In genomic region chr4:1416051-1416947, GRCh38 we compare ENCODE assay signal across 21 cellular contexts. TPM values are rescaled to one million over a fixed set of nuclear protein-coding genes. Genes with fewer than 3 reads are reported as not detected.
DNase-seq lines count a peak whose midpoint lies in the region; ATAC-seq, FAIRE-seq and TF ChIP-seq lines count a peak whose summit lies in the region.
"Had no signal": no experiment of that assay in that cellular context is flagged by ENCODE, and none has a peak within 500 bp of the region (broad histone marks: within the 10 kb centered on the region; RNA-seq: fewer than 3 reads in every experiment).

No MANE protein-coding gene starts in this region.

- H3K27me3 ChIP-seq in right lobe of liver = peaks cover 5 to 10% of the 10 kb centered on the region in 2 donors
- peaks cover 0 to 33% of the 10 kb centered on the region in 2 experiments; a peak in 4 of 5 replicates for H3K27me3 ChIP-seq in HepG2 (ENCODE audit: control insufficient read depth in 1 of 2, insufficient read depth in 2 of 2, low read length in 2 of 2)
- H3K27me3 ChIP-seq in lower lobe of right lung (ENCODE audit: low read depth) = peaks cover 65% of the 10 kb centered on the region
- H3K27me3 ChIP-seq in esophagus squamous epithelium = peaks cover 0 to 95% (median 21%) of the 10 kb centered on the region in 4 donors

- no peak overlapping the region for H2AFZ ChIP-seq in HepG2 (ENCODE audit: low read length)

- H3K4me1 ChIP-seq in right lobe of liver = no peaks in the 10 kb centered on the region
- no peaks in the 10 kb centered on the region for H3K4me1 ChIP-seq in HepG2 (ENCODE audit: insufficient read depth, low read length)
- no peaks in the 10 kb centered on the region for H3K4me1 ChIP-seq in lower lobe of right lung
- H3K4me1 ChIP-seq in esophagus squamous epithelium = peaks cover 0 to 8% (median 0%) of the 10 kb centered on the region in 3 donors
- H3K4me1 ChIP-seq: gastrocnemius medialis had no signal

- DNase-seq in right lobe of liver = peak in 2 of 3 donors; percentile 32 to 37
- DNase-seq in HepG2 (ENCODE audit: low spot score) = no peak
- peak; percentile 37 for DNase-seq in lower lobe of right lung
- no peak for DNase-seq in NCI-H1092 (lab: John Stamatoyannopoulos, UW)
- no peak for DNase-seq in SHP77 (lab: John Stamatoyannopoulos, UW)
- DNase-seq in esophagus squamous epithelium (lab: John Stamatoyannopoulos, UW) = no peak
- DNase-seq: activated CD4-positive, alpha-beta T cell treated with anti-CD3 and anti-CD28 coated beads, Interleukin-2, amount 50 U/mL, for 1 hour; activated T-cell treated with anti-CD3 and anti-CD28 coated beads, Interleukin-2, amount 50 U/mL, for 72 hours; gastrocnemius medialis; NCI-H1092 treated with DMSO at 0.1 percent for 48 hours; NCI-H510A treated with DMSO at 0.1 percent for 48 hours; nucleus accumbens had no signal

- in situ Hi-C loops in HepG2 (cut with HindIII; ENCODE audit: extremely low pct_ligation_motif_present, low pct_unique_long_range_greater_than_20kb) = no loop called here

- no TSS peak for BruUV-seq in HepG2 (replicated peaks; lab: Mats Ljungman, UMichigan)

- no peak overlapping the region for H3K4me2 ChIP-seq in HepG2 (ENCODE audit: low read depth, low read length)
- H3K4me2 ChIP-seq: KMS-11 had no signal

- H3K36me3 ChIP-seq in right lobe of liver (no peaks in the 10 kb centered on the region), HepG2 (replicated peaks in 1 of 2; ENCODE audit: control insufficient read depth in 1 of 2, insufficient read depth in 2 of 2, low read length in 2 of 2) (no peaks in the 10 kb centered on the region), lower lobe of right lung (no peaks in the 10 kb centered on the region), esophagus squamous epithelium (no peaks in the 10 kb centered on the region)
- H3K36me3 ChIP-seq: gastrocnemius medialis, tibial artery had no signal

- no peak for TF ChIP-seq RAD21 in HepG2 (CRISPR knock-in tag; IDR thresholded peaks at IDR 0.05)

- TF ChIP-seq EP300 in HepG2 (IDR thresholded peaks at IDR 0.05; ENCODE audit: low read depth in 2 of 2, low read length in 2 of 2) = no peak
- TF ChIP-seq EP300 in HepG2 (CRISPR knock-in tag; IDR thresholded peaks at IDR 0.05; ENCODE audit: borderline replicate concordance) = no peak

- H4K20me1 ChIP-seq in HepG2 (ENCODE audit: insufficient read depth, low read length) = no peaks in the 10 kb centered on the region

- TF ChIP-seq CTCF in right lobe of liver (IDR thresholded peaks at IDR 0.05) (no peak), HepG2 (CRISPR knock-in tag; IDR thresholded peaks at IDR 0.05) (no peak), lower lobe of right lung (IDR thresholded peaks at IDR 0.05) (no peak), esophagus squamous epithelium (IDR thresholded peaks at IDR 0.05) (no peak)

- intact Hi-C loops in right lobe of liver (cut with DNase I) = no loop called here
- intact Hi-C loops in HepG2 (cut with micrococcal nuclease; ENCODE audit: unreplicated experiment) = no loop called here
- intact Hi-C loops in lower lobe of right lung (cut with DNase I) = no loop called here
- intact Hi-C loops in esophagus squamous epithelium (cut with DNase I) = no loop called here

- 52% methylated on average over 8 of the region's 27 CpGs for WGBS in right lobe of liver (ENCODE audit: insufficient coverage, low coverage, low lambda C conversion rate, missing lambda C conversion rate)
- 33% methylated on average over 7 of the region's 27 CpGs for WGBS in HepG2 (ENCODE audit: low lambda C conversion rate)
- 52 to 63% methylated on average over 9 to 19 of the region's 27 CpGs for WGBS in esophagus squamous epithelium, 2 donors

- POLR2A ChIA-PET in HepG2 (lab: Yijun Ruan, JAX) = no interaction called here

- H3K4me3 ChIP-seq in right lobe of liver = no peak overlapping the region
- no peak overlapping the region for H3K4me3 ChIP-seq in HepG2 (replicated peaks in 1 of 3; ENCODE audit: insufficient read depth in 1 of 3, low read depth in 2 of 3, low read length in 3 of 3)
- H3K4me3 ChIP-seq in lower lobe of right lung = no peak overlapping the region
- H3K4me3 ChIP-seq in esophagus squamous epithelium = no peak overlapping the region
- H3K4me3 ChIP-seq: gastrocnemius medialis, tibial artery had no signal

- ATAC-seq in right lobe of liver (no peak), HepG2 (no peak), SK-N-SH treated with all-trans-retinoic acid at 6 μM for 48 hours (0 out of 3 replicates have a peak, but pooled peaks have one; percentile 18), lower lobe of right lung (no peak)
- ATAC-seq: activated T-cell treated with anti-CD3 and anti-CD28 coated beads, Interleukin-2, amount 50 U/mL, for 72 hours; gastrocnemius medialis; left colon; stimulated activated memory B cell treated with anti-CD40 and anti-IgM and Interleukin-4, amounts not matched to agents 10 μg/mL and 1 μg/mL and 100 μg/mL, for 72 hours had no signal

- H3K27ac ChIP-seq in right lobe of liver (no peak overlapping the region), HepG2 (ENCODE audit: extremely low read length, insufficient read depth, low read length) (no peak overlapping the region), lower lobe of right lung (no peak overlapping the region), esophagus squamous epithelium (no peak overlapping the region)
- H3K27ac ChIP-seq: gastrocnemius medialis, KMS-11, tibial artery had no signal

- H3K9ac ChIP-seq in HepG2 (ENCODE audit: insufficient read depth, low read depth, low read length) = no peak overlapping the region
- H3K9ac ChIP-seq: KMS-11 had no signal

- TF ChIP-seq POLR2A in right lobe of liver (IDR thresholded peaks at IDR 0.05) = no peak
- TF ChIP-seq POLR2A in HepG2 (IDR thresholded peaks at IDR 0.05; ENCODE audit: insufficient read depth in 1 of 2, low read depth in 2 of 2, low read length in 2 of 2) = no peak
- TF ChIP-seq POLR2A in esophagus squamous epithelium (IDR thresholded peaks at IDR 0.05) = no peak

- H3K9me3 ChIP-seq in right lobe of liver (no peaks in the 10 kb centered on the region), HepG2 (ENCODE audit: low read length) (no peaks in the 10 kb centered on the region), lower lobe of right lung (no peaks in the 10 kb centered on the region), esophagus squamous epithelium (no peaks in the 10 kb centered on the region)
- H3K9me3 ChIP-seq: gastrocnemius medialis, tibial artery had no signal

- no peak for FAIRE-seq in HepG2 (lab: Jason Lieb, UNC)
- FAIRE-seq: GM18507 had no signal

- no peaks in the 10 kb centered on the region for H3K79me2 ChIP-seq in HepG2 (ENCODE audit: insufficient read depth, low read length)

- CTCF ChIA-PET in HepG2 (lab: Yijun Ruan, JAX; ENCODE audit: low intra/inter-chr PET ratio, low total read pairs) = no interaction called here

TF ChIP-seq in HepG2, 621 proteins besides CTCF, POLR2A, EP300 and RAD21 (continues in another document):
- TF ChIP-seq FOSL2 (CRISPR knock-in tag; IDR thresholded peaks at IDR 0.05) (no peak), MXD1 (CRISPR knock-in tag; IDR thresholded peaks at IDR 0.05) (no peak), PCBP1 (IDR thresholded peaks at IDR 0.05; ENCODE audit: borderline replicate concordance, low read depth, low read length) (no peak), CBX5 (CRISPR knock-in tag; IDR thresholded peaks at IDR 0.05; ENCODE audit: borderline replicate concordance) (no peak)

RNA-seq across cellular contexts. Expression of gene NKX1-1, which starts 10.1 kb away (rescaled TPM):
- total RNA-seq in right lobe of liver (not detected), HepG2 (2016; rRNA removed; fragmentation: Illumina TruSeq; extraction: Trizol) (not detected in 2 replicates), lower lobe of right lung (not detected), esophagus squamous epithelium (not detected)
- total RNA-seq in HepG2 (2016; cell fraction: cytosol; rRNA removed; fragmentation: Illumina TruSeq; extraction: Trizol; ENCODE audit: low read depth) = not detected in 2 replicates
- total RNA-seq in HepG2 (2016; cell fraction: insoluble cytoplasmic fraction; rRNA removed; fragmentation: Illumina TruSeq; extraction: Trizol) = not detected in 2 replicates
- not detected in 2 replicates for total RNA-seq in HepG2 (2016; cell fraction: membrane; rRNA removed; fragmentation: Illumina TruSeq; extraction: Trizol)
- total RNA-seq in HepG2 (2016; cell fraction: nucleus; rRNA removed; fragmentation: Illumina TruSeq; extraction: Trizol) = not detected in 2 replicates
- not detected in 2 replicates for polyA plus RNA-seq in HepG2 (2011; rRNA removed)
- polyA plus RNA-seq in HepG2 (2011; cell fraction: cytosol; rRNA removed) = not detected in 2 replicates
- polyA plus RNA-seq in HepG2 (2011; cell fraction: nucleus; rRNA removed) = not detected in 2 replicates
- polyA plus RNA-seq in HepG2 (2012) = not detected in 2 replicates
- polyA plus RNA-seq in HepG2 (2016; cell fraction: cytosol; fragmentation: Illumina TruSeq; extraction: Trizol; ENCODE audit: low read depth) = not detected in 2 replicates
- polyA plus RNA-seq in HepG2 (2016; cell fraction: insoluble cytoplasmic fraction; fragmentation: Illumina TruSeq; extraction: Trizol; ENCODE audit: low read depth) = not detected in 2 replicates
- polyA plus RNA-seq in HepG2 (2016; cell fraction: membrane; fragmentation: Illumina TruSeq; extraction: Trizol; ENCODE audit: low read depth) = not detected in 2 replicates
- not detected in 2 replicates for polyA plus RNA-seq in HepG2 (2016; cell fraction: nucleus; fragmentation: Illumina TruSeq; extraction: Trizol; ENCODE audit: insufficient read depth, low read depth)
- not detected in 2 replicates for polyA minus RNA-seq in HepG2 (2011; rRNA and poly(A)+ RNA removed; ENCODE audit: low replicate concordance)
- not detected in 2 replicates for polyA minus RNA-seq in HepG2 (2011; cell fraction: cytosol; rRNA and poly(A)+ RNA removed)
- polyA minus RNA-seq in HepG2 (2011; cell fraction: nucleus; rRNA and poly(A)+ RNA removed) = not detected in 2 replicates
- total RNA-seq: activated T-cell treated with anti-CD3 and anti-CD28 coated beads, Interleukin-2, amount 50 U/mL, for 72 hours; dermis microvascular lymphatic vessel endothelial cell; gastrocnemius medialis; left colon; T-cell had no signal
- polyA plus RNA-seq: esophagus had no signal

Comparison
In these comparisons a context has a peak if more than half of its experiments do, and no peak if none do; other contexts are left out.
1. DNase-seq: peak in right lobe of liver (2 of 3) and lower lobe of right lung (single experiment); none in HepG2 (single experiment), NCI-H1092 (single experiment), SHP77 (0 of 2) and esophagus squamous epithelium (single experiment).